9 cellular contexts compared by ENCODE assay signal in genomic region chr3:188683032-188683491, GRCh38.
DNase-seq lines count a peak whose midpoint lies in the region; ATAC-seq lines count a peak whose summit lies in the region.
"Had no signal": no experiment of that assay in that cellular context is flagged by ENCODE, and none has a peak within 500 bp of the region (broad histone marks: within the 10 kb centered on the region; RNA-seq: fewer than 3 reads in every experiment).

No MANE protein-coding gene starts in this region.

- peaks cover 0 to 27% (median 24%) of the 10 kb centered on the region in 5 donors for H3K4me1 ChIP-seq in subcutaneous abdominal adipose tissue (ENCODE audit: control insufficient read depth in 5 of 5, insufficient read depth in 5 of 5, low read length in 5 of 5)

- peak; percentile 51 for DNase-seq in activated naive CD4-positive, alpha-beta T cell treated with anti-CD3 and anti-CD28 coated beads for 36 hours
- no peak for DNase-seq in activated naive CD4-positive, alpha-beta T cell treated with anti-CD3 and anti-CD28 coated beads, Interleukin-2, amount 50 U/mL, for 16 hours
- DNase-seq in kidney tubule cell (ENCODE audit: low spot score): peak; percentile 95
- DNase-seq in NCI-H2081 (lab: John Stamatoyannopoulos, UW): no peak
- DNase-seq in T-helper 17 cell: no peak
- DNase-seq: endodermal cell had no signal

- intact Hi-C loops in activated naive CD4-positive, alpha-beta T cell treated with anti-CD3 and anti-CD28 coated beads for 36 hours (cut with micrococcal nuclease): loop anchor here (1.0 to 5.0 kb wide), 7 partner anchors 17 to 386 kb away; no protein-coding TSS in a partner anchor

- no peaks in the 10 kb centered on the region for H3K27me3 Mint-ChIP-seq in activated naive CD4-positive, alpha-beta T cell treated with anti-CD3 and anti-CD28 coated beads for 36 hours (ENCODE audit: low read depth)
- no peaks in the 10 kb centered on the region for H3K27me3 Mint-ChIP-seq in activated T-helper 17 cell treated with anti-CD3 and anti-CD28 coated beads, Interleukin-2, amount 50 U/mL, for 72 hours
- H3K27me3 Mint-ChIP-seq in T-helper 17 cell: no peaks in the 10 kb centered on the region

- no peaks in the 10 kb centered on the region for H3K9me3 Mint-ChIP-seq in activated naive CD4-positive, alpha-beta T cell treated with anti-CD3 and anti-CD28 coated beads for 36 hours
- no peaks in the 10 kb centered on the region for H3K9me3 Mint-ChIP-seq in activated T-helper 17 cell treated with anti-CD3 and anti-CD28 coated beads, Interleukin-2, amount 50 U/mL, for 72 hours
- H3K9me3 Mint-ChIP-seq: endodermal cell had no signal

- no peaks in the 10 kb centered on the region for H3K27me3 ChIP-seq in subcutaneous abdominal adipose tissue (ENCODE audit: control insufficient read depth in 5 of 5, insufficient read depth in 4 of 5, low read length in 5 of 5)

- H3K36me3 Mint-ChIP-seq in activated naive CD4-positive, alpha-beta T cell treated with anti-CD3 and anti-CD28 coated beads for 36 hours (ENCODE audit: low read depth): no peaks in the 10 kb centered on the region
- no peaks in the 10 kb centered on the region for H3K36me3 Mint-ChIP-seq in activated T-helper 17 cell treated with anti-CD3 and anti-CD28 coated beads, Interleukin-2, amount 50 U/mL, for 72 hours (ENCODE audit: low read depth)
- peaks cover 7% of the 10 kb centered on the region for H3K36me3 Mint-ChIP-seq in T-helper 17 cell (ENCODE audit: low read depth)

- ATAC-seq in activated T-helper 17 cell treated with anti-CD3 and anti-CD28 coated beads, Interleukin-2, amount 50 U/mL, for 72 hours (replicated peaks): peak; percentile 99
- ATAC-seq in T-helper 17 cell (no peak), HG03457 (IDR thresholded peaks at IDR 0.05; ENCODE audit: unreplicated experiment) (no peak)

- peaks cover 32% of the 10 kb centered on the region for H3K4me1 Mint-ChIP-seq in activated naive CD4-positive, alpha-beta T cell treated with anti-CD3 and anti-CD28 coated beads for 36 hours (ENCODE audit: low read depth)
- H3K4me1 Mint-ChIP-seq in activated T-helper 17 cell treated with anti-CD3 and anti-CD28 coated beads, Interleukin-2, amount 50 U/mL, for 72 hours: peaks cover 28% of the 10 kb centered on the region
- H3K4me1 Mint-ChIP-seq in T-helper 17 cell: peaks cover 15% of the 10 kb centered on the region

- CTCF ChIA-PET in activated naive CD4-positive, alpha-beta T cell treated with anti-CD3 and anti-CD28 coated beads for 36 hours (lab: Charles Lee): no interaction called here

- H3K4me3 Mint-ChIP-seq in activated naive CD4-positive, alpha-beta T cell treated with anti-CD3 and anti-CD28 coated beads for 36 hours: no peak overlapping the region
- peak overlapping the region; percentile 36 for H3K4me3 Mint-ChIP-seq in activated T-helper 17 cell treated with anti-CD3 and anti-CD28 coated beads, Interleukin-2, amount 50 U/mL, for 72 hours
- no peak overlapping the region for H3K4me3 Mint-ChIP-seq in T-helper 17 cell
- H3K4me3 Mint-ChIP-seq: endodermal cell had no signal

- H3K9me3 ChIP-seq in subcutaneous abdominal adipose tissue (ENCODE audit: control insufficient read depth in 5 of 5, low read length in 5 of 5) (no peaks in the 10 kb centered on the region), T-helper 17 cell (ENCODE audit: control insufficient read depth, low read length, poor library complexity, severe bottlenecking) (no peaks in the 10 kb centered on the region)

- H3K9ac ChIP-seq in subcutaneous abdominal adipose tissue (ENCODE audit: low read length in 5 of 5): peak overlapping the region in 2 of 5 donors; percentile 19 to 63

- H3K36me3 ChIP-seq in subcutaneous abdominal adipose tissue (ENCODE audit: control insufficient read depth in 5 of 5, insufficient read depth in 5 of 5, low read length in 5 of 5): no peaks in the 10 kb centered on the region

- peak overlapping the region; percentile 73 for H3K27ac ChIP-seq in subcutaneous abdominal adipose tissue (ENCODE audit: low read depth, low read length)

- H3K27ac Mint-ChIP-seq in activated naive CD4-positive, alpha-beta T cell treated with anti-CD3 and anti-CD28 coated beads for 36 hours: peak overlapping the region; percentile 37
- peak overlapping the region; percentile 85 for H3K27ac Mint-ChIP-seq in activated T-helper 17 cell treated with anti-CD3 and anti-CD28 coated beads, Interleukin-2, amount 50 U/mL, for 72 hours
- H3K27ac Mint-ChIP-seq in T-helper 17 cell: no peak overlapping the region
- H3K27ac Mint-ChIP-seq: endodermal cell had no signal

- no peak overlapping the region for H3K4me3 ChIP-seq in subcutaneous abdominal adipose tissue (ENCODE audit: low read depth in 1 of 5, low read length in 5 of 5)

Comparison
In these comparisons a context has a peak if more than half of its experiments do, and no peak if none do; other contexts are left out.
1. DNase-seq: peak in activated naive CD4-positive, alpha-beta T cell treated with anti-CD3 and anti-CD28 coated beads for 36 hours (single experiment) and kidney tubule cell (single experiment); none in activated naive CD4-positive, alpha-beta T cell treated with anti-CD3 and anti-CD28 coated beads, Interleukin-2, amount 50 U/mL, for 16 hours (single experiment), NCI-H2081 (0 of 2) and T-helper 17 cell (0 of 3).